7 cellular contexts compared by ENCODE assay signal in genomic region chr4:128287159-128287870, GRCh38. TPM values are rescaled to one million over a fixed set of nuclear protein-coding genes. Genes with fewer than 3 reads are reported as not detected.
A peak's percentile ranks its signal among the peaks of the same experiment; 100 is the strongest.
DNase-seq lines count a peak whose midpoint lies in the region; ATAC-seq and TF ChIP-seq lines count a peak whose summit lies in the region.

A gene with protein sequence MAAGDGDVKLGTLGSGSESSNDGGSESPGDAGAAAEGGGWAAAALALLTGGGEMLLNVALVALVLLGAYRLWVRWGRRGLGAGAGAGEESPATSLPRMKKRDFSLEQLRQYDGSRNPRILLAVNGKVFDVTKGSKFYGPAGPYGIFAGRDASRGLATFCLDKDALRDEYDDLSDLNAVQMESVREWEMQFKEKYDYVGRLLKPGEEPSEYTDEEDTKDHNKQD (minus strand): TSS chr4:128287813. CDS start chr4:128287790, 23 bp downstream.

- ATAC-seq in GM23338 (peak; percentile 22), sciatic nerve (no peak)

- H3K36me3 ChIP-seq in GM23338 (ENCODE audit: insufficient read depth): no peaks in the 10 kb centered on the region
- no peaks in the 10 kb centered on the region; the same call in 1 of the 2 replicates for H3K36me3 ChIP-seq in iPS DF 6.9 (ENCODE audit: control insufficient read depth, insufficient read depth, low read length)

- intact Hi-C loops in sciatic nerve (cut with DNase I): no loop called here

- peak within 1 kb of the TSS; percentile 93 for H3K27ac Mint-ChIP-seq in GM23338

- H3K4me3 Mint-ChIP-seq in GM23338: peak within 1 kb of the TSS; percentile 80

- peaks cover 6% of the 10 kb centered on the region; the same call in 1 of the 2 replicates for H3F3A ChIP-seq in GM23338 (replicated peaks; ENCODE audit: low read depth)

- H3K9me2 ChIP-seq in GM23338 (ENCODE audit: insufficient read depth): no peaks in the 10 kb centered on the region

- H4K20me1 ChIP-seq in GM23338 (replicated peaks; ENCODE audit: insufficient read depth): peaks cover 14% of the 10 kb centered on the region; the same call in 1 of the 2 replicates

- H3K27me3 Mint-ChIP-seq in GM23338 (ENCODE audit: insufficient read depth, low read depth, poor library complexity): peaks cover 4% of the 10 kb centered on the region

- H3K9me3 Mint-ChIP-seq in GM23338: no peaks in the 10 kb centered on the region

- WGBS in iPS DF 6.9 (ENCODE audit: insufficient coverage, insufficient read length): no CpG with 5 or more reads among the region's 65 CpGs

- H3K79me2 ChIP-seq in GM23338 (replicated peaks; ENCODE audit: insufficient read depth): peaks cover 48% of the 10 kb centered on the region

- TF ChIP-seq CTCF in GM12865 (IDR thresholded peaks at IDR 0.05; ENCODE audit: insufficient read depth, low read depth, low read length, missing control alignments): no peak
- TF ChIP-seq CTCF in GM23338 (conservative IDR thresholded peaks at IDR 0.05; ENCODE audit: low read depth in 2 of 2): no peak

- H3K4me1 ChIP-seq in GM23338 (ENCODE audit: insufficient read depth): peaks cover 13% of the 10 kb centered on the region
- no peaks in the 10 kb centered on the region; the same call in 1 of the 2 replicates for H3K4me1 ChIP-seq in iPS DF 6.9 (ENCODE audit: control insufficient read depth, insufficient read depth, low read length)

- peaks cover 19% of the 10 kb centered on the region for H3K36me3 Mint-ChIP-seq in GM23338 (ENCODE audit: low read depth)

- H3K4me3 ChIP-seq in GM12865 (ENCODE audit: low read depth, low read length) (peak within 1 kb of the TSS; percentile 94), GM23338 (peak within 1 kb of the TSS; percentile 95), iPS DF 6.9 (ENCODE audit: low read length) (peak within 1 kb of the TSS; percentile 62)

- DNase-seq in GM12865 (ENCODE audit: low read depth) (no peak), GM23338 (ENCODE audit: low spot score) (peak; percentile 75), NCI-H1092 (lab: John Stamatoyannopoulos, UW) (peak; percentile 26), iPS DF 6.9 (ENCODE audit: low read depth, low spot score) (no peak), sciatic nerve (ENCODE audit: low spot score) (no peak), hippocampal formation (lab: John Stamatoyannopoulos, UW) (no peak)

- peak within 1 kb of the TSS; percentile 82 for H3K4me2 ChIP-seq in GM23338

- no peaks in the 10 kb centered on the region for H3K27me3 ChIP-seq in GM23338 (ENCODE audit: insufficient read depth)
- no peaks in the 10 kb centered on the region for H3K27me3 ChIP-seq in iPS DF 6.9 (ENCODE audit: control insufficient read depth, insufficient read depth, low read length)

- H3K4me1 Mint-ChIP-seq in GM23338: peaks cover 39% of the 10 kb centered on the region; the same call in 2 of the 3 replicates

- H2AFZ ChIP-seq in GM23338: peak within 1 kb of the TSS; percentile 67

- H3K27ac ChIP-seq in GM23338 (ENCODE audit: low read depth): peak within 1 kb of the TSS; percentile 95
- H3K27ac ChIP-seq in angular gyrus (ENCODE audit: low read depth, low read length): peak within 1 kb of the TSS; percentile 88
- no peak within 1 kb of the TSS for H3K27ac ChIP-seq in iPS DF 6.9 (ENCODE audit: low read length)

- H3K9me3 ChIP-seq in iPS DF 6.9 (ENCODE audit: control insufficient read depth, insufficient read depth, low read length): no peaks in the 10 kb centered on the region

TF ChIP-seq in GM23338, 12 proteins besides CTCF, POLR2A, EP300 and RAD21 (continues in another document):
- TF ChIP-seq POLR2AphosphoS5 (IDR thresholded peaks at IDR 0.05; ENCODE audit: low read depth) (no peak; the same call in 1 of the 2 replicates), ZNF331 (CRISPR knock-in tag; IDR thresholded peaks at IDR 0.05; ENCODE audit: low read depth) (no peak), JUNB (IDR thresholded peaks at IDR 0.05; ENCODE audit: unreplicated experiment) (no peak), CREB1 (CRISPR knock-in tag; IDR thresholded peaks at IDR 0.05; ENCODE audit: low read depth) (no peak), EZH2 (IDR thresholded peaks at IDR 0.05; ENCODE audit: low read depth, unreplicated experiment) (no peak), ETS1 (IDR thresholded peaks at IDR 0.05) (no peak), STAT1 (IDR thresholded peaks at IDR 0.05; ENCODE audit: unreplicated experiment) (no peak)
- TF ChIP-seq, protein P1, sequence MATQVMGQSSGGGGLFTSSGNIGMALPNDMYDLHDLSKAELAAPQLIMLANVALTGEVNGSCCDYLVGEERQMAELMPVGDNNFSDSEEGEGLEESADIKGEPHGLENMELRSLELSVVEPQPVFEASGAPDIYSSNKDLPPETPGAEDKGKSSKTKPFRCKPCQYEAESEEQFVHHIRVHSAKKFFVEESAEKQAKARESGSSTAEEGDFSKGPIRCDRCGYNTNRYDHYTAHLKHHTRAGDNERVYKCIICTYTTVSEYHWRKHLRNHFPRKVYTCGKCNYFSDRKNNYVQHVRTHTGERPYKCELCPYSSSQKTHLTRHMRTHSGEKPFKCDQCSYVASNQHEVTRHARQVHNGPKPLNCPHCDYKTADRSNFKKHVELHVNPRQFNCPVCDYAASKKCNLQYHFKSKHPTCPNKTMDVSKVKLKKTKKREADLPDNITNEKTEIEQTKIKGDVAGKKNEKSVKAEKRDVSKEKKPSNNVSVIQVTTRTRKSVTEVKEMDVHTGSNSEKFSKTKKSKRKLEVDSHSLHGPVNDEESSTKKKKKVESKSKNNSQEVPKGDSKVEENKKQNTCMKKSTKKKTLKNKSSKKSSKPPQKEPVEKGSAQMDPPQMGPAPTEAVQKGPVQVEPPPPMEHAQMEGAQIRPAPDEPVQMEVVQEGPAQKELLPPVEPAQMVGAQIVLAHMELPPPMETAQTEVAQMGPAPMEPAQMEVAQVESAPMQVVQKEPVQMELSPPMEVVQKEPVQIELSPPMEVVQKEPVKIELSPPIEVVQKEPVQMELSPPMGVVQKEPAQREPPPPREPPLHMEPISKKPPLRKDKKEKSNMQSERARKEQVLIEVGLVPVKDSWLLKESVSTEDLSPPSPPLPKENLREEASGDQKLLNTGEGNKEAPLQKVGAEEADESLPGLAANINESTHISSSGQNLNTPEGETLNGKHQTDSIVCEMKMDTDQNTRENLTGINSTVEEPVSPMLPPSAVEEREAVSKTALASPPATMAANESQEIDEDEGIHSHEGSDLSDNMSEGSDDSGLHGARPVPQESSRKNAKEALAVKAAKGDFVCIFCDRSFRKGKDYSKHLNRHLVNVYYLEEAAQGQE (IDR thresholded peaks at IDR 0.05; ENCODE audit: unreplicated experiment): no peak

RNA-seq across cellular contexts. Expression of the gene that starts here (rescaled TPM):
- 61.9 and 74.5 TPM in 2 replicates for total RNA-seq in GM23338 (2014; rRNA removed; shearing (Covaris generic))
- polyA plus RNA-seq in GM23338 (2016; fragmentation: Nextera tagmentation; extraction: Ambion mirVana): 33.7 and 40.2 TPM in 2 replicates
- total RNA-seq in sciatic nerve: 53.9 TPM

Comparison
In these comparisons a context has a peak if more than half of its experiments do, and no peak if none do; other contexts are left out.
1. DNase-seq: peak in GM23338 (single experiment) and NCI-H1092 (single experiment); none in GM12865 (single experiment), iPS DF 6.9 (single experiment), sciatic nerve (single experiment) and hippocampal formation (0 of 2).
2. Peak in every context shown above with its lines, with median percentiles within 50 percentile points of each other: H3K4me3 ChIP-seq.